ENCODE assay signal across 8 cellular contexts in genomic region chr13:113029487-113030258, GRCh38.
A peak's percentile ranks its signal among the peaks of the same experiment; 100 is the strongest.
DNase-seq lines count a peak whose midpoint lies in the region; ATAC-seq and TF ChIP-seq lines count a peak whose summit lies in the region.

No MANE protein-coding gene starts in this region.

- in situ Hi-C loops in transverse colon (cut with MboI; ENCODE audit: low pct_ligation_motif_present in 1 of 4, low pct_unique_long_range_greater_than_20kb in 1 of 4, low sequenced_read_pairs in 3 of 4): no loop called here

- H3K4me3 ChIP-seq in CD8-positive, alpha-beta T cell (ENCODE audit: low read depth, low read length): no peak overlapping the region
- H3K4me3 ChIP-seq in HFF-Myc (replicated peaks; ENCODE audit: low read depth, low read length) (no peak overlapping the region), colonic mucosa (no peak overlapping the region), neural cell (ENCODE audit: low read length) (no peak overlapping the region), transverse colon (no peak overlapping the region)

- no peak overlapping the region for H3K4me3 Mint-ChIP-seq in CD8-positive, alpha-beta T cell

- no peak overlapping the region for H3K27ac ChIP-seq in CD8-positive, alpha-beta T cell (ENCODE audit: low read depth, low read length)
- H3K27ac ChIP-seq in colonic mucosa (no peak overlapping the region), neural cell (ENCODE audit: low read length) (no peak overlapping the region), transverse colon (no peak overlapping the region)

- H3K9me3 Mint-ChIP-seq in CD8-positive, alpha-beta T cell: no peaks in the 10 kb centered on the region

- no peaks in the 10 kb centered on the region for H3F3A ChIP-seq in neural cell (ENCODE audit: insufficient read depth, low read length, poor library complexity, severe bottlenecking)

- 40 to 44% methylated on average over 12 to 22 of the region's 23 CpGs for WGBS in transverse colon (ENCODE audit: low coverage in 1 of 2), 2 donors

- TF ChIP-seq CTCF in CD8-positive, alpha-beta T cell (IDR thresholded peaks at IDR 0.05): peak; percentile 86
- peak; percentile 96 for TF ChIP-seq CTCF in HFF-Myc (IDR thresholded peaks at IDR 0.05; ENCODE audit: low read depth, low read length, missing control alignments)
- TF ChIP-seq CTCF in colonic mucosa (IDR thresholded peaks at IDR 0.05): peak; percentile 91
- TF ChIP-seq CTCF in neural cell (IDR thresholded peaks at IDR 0.05; ENCODE audit: poor library complexity, severe bottlenecking): peak; percentile 83
- peak; percentile 65 to 81 (median 76) for TF ChIP-seq CTCF in transverse colon (IDR thresholded peaks at IDR 0.05)

- H3K9me3 ChIP-seq in CD8-positive, alpha-beta T cell (ENCODE audit: low read length): no peaks in the 10 kb centered on the region
- H3K9me3 ChIP-seq in colonic mucosa (no peaks in the 10 kb centered on the region), neural cell (ENCODE audit: low read length) (no peaks in the 10 kb centered on the region), transverse colon (no peaks in the 10 kb centered on the region)

- H3K9ac ChIP-seq in colonic mucosa (ENCODE audit: low read depth in 2 of 2, low read length in 2 of 2) (no peak overlapping the region), neural cell (ENCODE audit: low read length) (no peak overlapping the region)

- H3K27me3 Mint-ChIP-seq in CD8-positive, alpha-beta T cell (ENCODE audit: low read depth): no peaks in the 10 kb centered on the region

- TF ChIP-seq POLR2A in transverse colon (IDR thresholded peaks at IDR 0.05): no peak

- TF ChIP-seq RAD21 in neural cell (conservative IDR thresholded peaks at IDR 0.05): peak; percentile 77

- H2AFZ ChIP-seq in neural cell (ENCODE audit: low read depth, low read length): no peak overlapping the region

- intact Hi-C loops in CD8-positive, alpha-beta T cell (cut with DNase I, micrococcal nuclease): loop anchor here (1.0 kb wide), 2 partner anchors 60 to 87 kb away; partner anchors contain the start of gene MCF2L (in 1 of the 2)
- intact Hi-C loops in colonic mucosa (cut with DNase I) (loop anchor here (2.0 to 10.0 kb wide), 2 partner anchors 87 to 365 kb away; no protein-coding TSS in a partner anchor), transverse colon (cut with DNase I; ENCODE audit: low total_unique reads) (no loop called here)

- POLR2A ChIA-PET in CD8-positive, alpha-beta T cell (lab: Charles Lee): no interaction called here

- H3K9me2 ChIP-seq in neural cell (ENCODE audit: insufficient read depth, low read length): no peaks in the 10 kb centered on the region

- H3K36me3 Mint-ChIP-seq in CD8-positive, alpha-beta T cell: no peaks in the 10 kb centered on the region

- no peaks in the 10 kb centered on the region for H3K79me2 ChIP-seq in neural cell (replicated peaks; ENCODE audit: insufficient read depth, low read length)

- no peak for TF ChIP-seq EP300 in neural cell (conservative IDR thresholded peaks at IDR 0.05; ENCODE audit: poor library complexity, severe bottlenecking)
- TF ChIP-seq EP300 in transverse colon (IDR thresholded peaks at IDR 0.05; ENCODE audit: low read depth): no peak

- ATAC-seq in CD8-positive, alpha-beta T cell: peak; percentile 65
- ATAC-seq in GM19023 (IDR thresholded peaks at IDR 0.05; ENCODE audit: unreplicated experiment): no peak

- H3K36me3 ChIP-seq in CD8-positive, alpha-beta T cell (ENCODE audit: insufficient read depth, low read length): no peaks in the 10 kb centered on the region
- H3K36me3 ChIP-seq in colonic mucosa (no peaks in the 10 kb centered on the region), neural cell (ENCODE audit: insufficient read depth, low read length) (no peaks in the 10 kb centered on the region), transverse colon (no peaks in the 10 kb centered on the region)

- H3K4me1 ChIP-seq in CD8-positive, alpha-beta T cell (ENCODE audit: insufficient read depth, low read length): no peaks in the 10 kb centered on the region
- H3K4me1 ChIP-seq in colonic mucosa: no peaks in the 10 kb centered on the region
- no peaks in the 10 kb centered on the region for H3K4me1 ChIP-seq in transverse colon

- no peaks in the 10 kb centered on the region for H3K27me3 ChIP-seq in CD8-positive, alpha-beta T cell (ENCODE audit: insufficient read depth, low read length)
- H3K27me3 ChIP-seq in colonic mucosa (no peaks in the 10 kb centered on the region), neural cell (ENCODE audit: insufficient read depth, low read depth, low read length) (no peaks in the 10 kb centered on the region), transverse colon (no peaks in the 10 kb centered on the region)

- DNase-seq in CD8-positive, alpha-beta T cell: peak in 6 of 7 experiments; percentile 32 to 72 (median 52)
- DNase-seq in HFF-Myc (ENCODE audit: extremely low read depth, low read depth): no peak
- peak; percentile 29 to 51 for DNase-seq in activated CD4-positive, alpha-beta T cell treated with anti-CD3 and anti-CD28 coated beads for 4 hours
- DNase-seq in colonic mucosa: peak; percentile 56
- peak; percentile 37 for DNase-seq in transverse colon
- no peak for DNase-seq in H4 (ENCODE audit: low spot score)

- no peak overlapping the region for H3K4me2 ChIP-seq in neural cell (ENCODE audit: low read length)

- CTCF ChIA-PET in CD8-positive, alpha-beta T cell (lab: Charles Lee): interaction anchor here (0.6 to 5.1 kb wide), 12 partner anchors 9 to 92 kb away, joined by 3 to 38 read pairs (median 5); partner anchors contain the start of gene MCF2L

- H3K4me1 Mint-ChIP-seq in CD8-positive, alpha-beta T cell (ENCODE audit: low read depth): no peaks in the 10 kb centered on the region

- H4K20me1 ChIP-seq in neural cell (ENCODE audit: insufficient read depth): no peaks in the 10 kb centered on the region

- no peak overlapping the region for H3K27ac Mint-ChIP-seq in CD8-positive, alpha-beta T cell

TF ChIP-seq in neural cell, 6 proteins besides CTCF, POLR2A, EP300 and RAD21:
- no peak for TF ChIP-seq MXI1 (conservative IDR thresholded peaks at IDR 0.05; ENCODE audit: poor library complexity, severe bottlenecking)
- TF ChIP-seq SMC3 (conservative IDR thresholded peaks at IDR 0.05; ENCODE audit: poor library complexity): peak; percentile 87
TF ChIP-seq in neural cell: peak in this region for 1.

Comparison
In these comparisons a context has a peak if more than half of its experiments do, and no peak if none do; other contexts are left out.
1. DNase-seq: peak in CD8-positive, alpha-beta T cell (6 of 7), activated CD4-positive, alpha-beta T cell treated with anti-CD3 and anti-CD28 coated beads for 4 hours (2 of 2), colonic mucosa (single experiment) and transverse colon (single experiment); none in HFF-Myc (single experiment) and H4 (single experiment).
2. Peak in every context shown above with its lines, with median percentiles within 50 percentile points of each other: CTCF ChIP-seq.